29 cellular contexts compared by ENCODE assay signal in genomic region chr10:51786684-51787035, GRCh38.
"Had no signal": no experiment of that assay in that cellular context is flagged by ENCODE, and none has a peak within 500 bp of the region (broad histone marks: within the 10 kb centered on the region; RNA-seq: fewer than 3 reads in every experiment).

No MANE protein-coding gene starts in this region.

- DNase-seq: activated CD4-positive, alpha-beta T cell treated with anti-CD3 and anti-CD28 coated beads for 36 hours; activated CD4-positive, alpha-beta T cell treated with anti-CD3 and anti-CD28 coated beads, Interleukin-2, amount 10 ng/mL, durations not matched to agents 7 days and 5 days; activated CD4-positive, alpha-beta T cell treated with anti-CD3 and anti-CD28 coated beads, Interleukin-2, amount 50 U/mL, for 48 hours; activated CD8-positive, alpha-beta T cell treated with anti-CD3 and anti-CD28 coated beads, Interleukin-2, amount 10 ng/mL, durations not matched to agents 7 days and 5 days; activated gamma-delta T cell treated with Interleukin-2 at 50 U/mL for 16 hours; activated naive CD4-positive, alpha-beta T cell treated with anti-CD3 and anti-CD28 coated beads for 36 hours; activated T-cell treated with anti-CD3 and anti-CD28 coated beads, Interleukin-2, amount 50 U/mL, for 24 hours; anterior cingulate cortex; Kasumi-1; MG63; NCI-H1048; NCI-H1105 treated with DMSO at 0.1 percent for 48 hours; NCI-H1436; NCI-H1694; NCI-H1930; NCI-H2081 treated with DMSO at 0.1 percent for 48 hours; NCI-H345; NCI-H524 treated with DMSO at 0.1 percent for 48 hours; SHP77; SK-N-SH had no signal

- H3K27me3 ChIP-seq: cardiac muscle cell, MG63, SJSA1 had no signal

- H3K4me3 Mint-ChIP-seq: activated CD4-positive, alpha-beta T cell treated with anti-CD3 and anti-CD28 coated beads for 36 hours; activated CD4-positive, alpha-beta T cell treated with anti-CD3 and anti-CD28 coated beads, Interleukin-2, amount 10 ng/mL, durations not matched to agents 7 days and 5 days; activated CD8-positive, alpha-beta T cell treated with anti-CD3 and anti-CD28 coated beads, Interleukin-2, amount 10 ng/mL, durations not matched to agents 7 days and 5 days; activated naive CD4-positive, alpha-beta T cell treated with anti-CD3 and anti-CD28 coated beads for 36 hours; activated T-cell treated with anti-CD3 and anti-CD28 coated beads, Interleukin-2, amount 50 U/mL, for 24 hours; activated T-helper 1 cell treated with anti-CD3 and anti-CD28 coated beads, Interleukin-12 subunit alpha, Interleukin-12 subunit beta, Interleukin-2, Interleukin-4 antibody, amounts not matched to agents 30 ng/mL and 10 ng/mL and 1 ng/mL, durations not matched to agents 14 hours and 24 hours and 36 hours; central memory CD8-positive, alpha-beta T cell; T-helper 1 cell treated with Interleukin-12 subunit alpha and Interleukin-12 subunit beta and Interleukin-4 antibody, amounts not matched to agents 30 μg/mL and 1 μg/mL, for 36 hours; T-helper 2 cell treated with Interferon-gamma antibody and Interleukin-4, amounts not matched to agents 5 μg/mL and 100 μg/mL, for 36 hours had no signal

- H3K27me3 Mint-ChIP-seq: activated CD4-positive, alpha-beta T cell treated with anti-CD3 and anti-CD28 coated beads, Interleukin-2, amount 10 ng/mL, durations not matched to agents 7 days and 5 days; activated T-cell treated with anti-CD3 and anti-CD28 coated beads, Interleukin-2, amount 50 U/mL, for 24 hours had no signal

- H3K36me3 ChIP-seq: cardiac muscle cell, MG63, SJSA1 had no signal

- H3K9me3 ChIP-seq: SJSA1, SK-N-SH had no signal

- H3K4me1 Mint-ChIP-seq: activated CD4-positive, alpha-beta T cell treated with anti-CD3 and anti-CD28 coated beads for 36 hours; activated CD4-positive, alpha-beta T cell treated with anti-CD3 and anti-CD28 coated beads, Interleukin-2, amount 10 ng/mL, durations not matched to agents 7 days and 5 days; central memory CD8-positive, alpha-beta T cell had no signal

- ATAC-seq: activated CD4-positive, alpha-beta T cell treated with anti-CD3 and anti-CD28 coated beads for 36 hours; activated CD4-positive, CD25-positive, alpha-beta regulatory T cell treated with anti-CD3 and anti-CD28 coated beads, Interleukin-2, amount 50 U/mL, for 24 hours; activated CD8-positive, alpha-beta T cell treated with anti-CD3 and anti-CD28 coated beads, Interleukin-2, amount 10 ng/mL, durations not matched to agents 7 days and 5 days; activated naive CD4-positive, alpha-beta T cell treated with anti-CD3 and anti-CD28 coated beads, Interleukin-2, amount 50 U/mL, for 72 hours; Panc1 had no signal

- H3K4me1 ChIP-seq: SJSA1 had no signal

- H3K9ac ChIP-seq: SK-N-SH had no signal

- H3K27ac Mint-ChIP-seq: activated CD4-positive, alpha-beta T cell treated with anti-CD3 and anti-CD28 coated beads for 36 hours; activated CD4-positive, alpha-beta T cell treated with anti-CD3 and anti-CD28 coated beads, Interleukin-2, amount 10 ng/mL, durations not matched to agents 7 days and 5 days; activated CD8-positive, alpha-beta T cell treated with anti-CD3 and anti-CD28 coated beads, Interleukin-2, amount 10 ng/mL, durations not matched to agents 7 days and 5 days; activated naive CD4-positive, alpha-beta T cell treated with anti-CD3 and anti-CD28 coated beads for 36 hours; activated naive CD4-positive, alpha-beta T cell treated with anti-CD3 and anti-CD28 coated beads, Interleukin-2, amount 50 U/mL, for 72 hours; activated T-cell treated with anti-CD3 and anti-CD28 coated beads, Interleukin-2, amount 50 U/mL, for 24 hours; activated T-helper 1 cell treated with anti-CD3 and anti-CD28 coated beads, Interleukin-12 subunit alpha, Interleukin-12 subunit beta, Interleukin-2, Interleukin-4 antibody, amounts not matched to agents 30 ng/mL and 10 ng/mL and 1 ng/mL, durations not matched to agents 14 hours and 24 hours and 36 hours; T-helper 1 cell treated with Interleukin-12 subunit alpha and Interleukin-12 subunit beta and Interleukin-4 antibody, amounts not matched to agents 30 μg/mL and 1 μg/mL, for 36 hours; T-helper 2 cell treated with Interferon-gamma antibody and Interleukin-4, amounts not matched to agents 5 μg/mL and 100 μg/mL, for 36 hours had no signal

- H3K4me3 ChIP-seq: cardiac muscle cell, MG63, SJSA1 had no signal
